ENCODE assay signal across 18 cellular contexts in genomic region chr3:125214738-125215137, GRCh38. TPM values are rescaled to one million over a fixed set of nuclear protein-coding genes. Genes with fewer than 3 reads are reported as not detected.
DNase-seq lines count a peak whose midpoint lies in the region; ATAC-seq lines count a peak whose summit lies in the region.
"Had no signal": no experiment of that assay in that cellular context is flagged by ENCODE, and none has a peak within 500 bp of the region (broad histone marks: within the 10 kb centered on the region; RNA-seq: fewer than 3 reads in every experiment).

No MANE protein-coding gene starts in this region.

- DNase-seq in activated naive CD4-positive, alpha-beta T cell treated with anti-CD3 and anti-CD28 coated beads, Interleukin-2, amount 50 U/mL, for 72 hours (ENCODE audit: low spot score in 2 of 2): no peak
- no peak for DNase-seq in activated naive CD4-positive, alpha-beta T cell treated with anti-CD3 and anti-CD28 coated beads for 36 hours
- DNase-seq in HT1080 (ENCODE audit: low read depth) (peak; percentile 76), NCI-H2227 treated with DMSO at 0.1 percent for 48 hours (lab: John Stamatoyannopoulos, UW) (no peak), H4 (ENCODE audit: low spot score) (no peak), foreskin melanocyte (no peak)
- DNase-seq in natural killer cell treated with Interleukin-12 subunit alpha and Interleukin-12 subunit beta and Interleukin-15 and Interleukin-18, amount 100 ng/mL, for 72 hours (ENCODE audit: low spot score): no peak
- DNase-seq: activated T-cell treated with anti-CD3 and anti-CD28 coated beads, Interleukin-2, amount 50 U/mL, for 1 hour; amygdala; COR-L47; lower lobe of right lung; MV-4-11; NCI-H2081; NCI-H526 treated with DMSO at 0.1 percent for 48 hours; stimulated activated CD4-positive, alpha-beta T cell treated with anti-CD3 and anti-CD28 coated beads, Interleukin-4, amount 100 ng/mL, for 4 hours had no signal

- no peak overlapping the region for H3K4me3 Mint-ChIP-seq in activated naive CD4-positive, alpha-beta T cell treated with anti-CD3 and anti-CD28 coated beads for 36 hours
- no peak overlapping the region for H3K4me3 Mint-ChIP-seq in activated T-helper 17 cell treated with anti-CD3 and anti-CD28 coated beads, Interleukin-2, amount 50 U/mL, for 72 hours
- peak overlapping the region; percentile 51 for H3K4me3 Mint-ChIP-seq in natural killer cell treated with Interleukin-12 subunit alpha and Interleukin-12 subunit beta and Interleukin-15 and Interleukin-18, amount 100 ng/mL, for 72 hours

- H3K36me3 Mint-ChIP-seq in activated naive CD4-positive, alpha-beta T cell treated with anti-CD3 and anti-CD28 coated beads, Interleukin-2, amount 50 U/mL, for 72 hours: peaks cover 0 to 7% of the 10 kb centered on the region in 2 donors
- H3K36me3 Mint-ChIP-seq in activated naive CD4-positive, alpha-beta T cell treated with anti-CD3 and anti-CD28 coated beads for 36 hours (ENCODE audit: low read depth): no peaks in the 10 kb centered on the region
- no peaks in the 10 kb centered on the region for H3K36me3 Mint-ChIP-seq in activated T-helper 17 cell treated with anti-CD3 and anti-CD28 coated beads, Interleukin-2, amount 50 U/mL, for 72 hours (ENCODE audit: low read depth)
- H3K36me3 Mint-ChIP-seq in natural killer cell treated with Interleukin-12 subunit alpha and Interleukin-12 subunit beta and Interleukin-15 and Interleukin-18, amount 100 ng/mL, for 72 hours: no peaks in the 10 kb centered on the region

- no peaks in the 10 kb centered on the region for H3K9me3 Mint-ChIP-seq in activated naive CD4-positive, alpha-beta T cell treated with anti-CD3 and anti-CD28 coated beads, Interleukin-2, amount 50 U/mL, for 72 hours
- no peaks in the 10 kb centered on the region for H3K9me3 Mint-ChIP-seq in activated naive CD4-positive, alpha-beta T cell treated with anti-CD3 and anti-CD28 coated beads for 36 hours
- no peaks in the 10 kb centered on the region for H3K9me3 Mint-ChIP-seq in activated T-helper 17 cell treated with anti-CD3 and anti-CD28 coated beads, Interleukin-2, amount 50 U/mL, for 72 hours
- H3K9me3 Mint-ChIP-seq in natural killer cell treated with Interleukin-12 subunit alpha and Interleukin-12 subunit beta and Interleukin-15 and Interleukin-18, amount 100 ng/mL, for 72 hours: no peaks in the 10 kb centered on the region

- H3K27ac Mint-ChIP-seq in activated naive CD4-positive, alpha-beta T cell treated with anti-CD3 and anti-CD28 coated beads, Interleukin-2, amount 50 U/mL, for 72 hours: peak overlapping the region in 1 of 2 donors; percentile 57
- H3K27ac Mint-ChIP-seq in activated naive CD4-positive, alpha-beta T cell treated with anti-CD3 and anti-CD28 coated beads for 36 hours: no peak overlapping the region
- no peak overlapping the region for H3K27ac Mint-ChIP-seq in activated T-helper 17 cell treated with anti-CD3 and anti-CD28 coated beads, Interleukin-2, amount 50 U/mL, for 72 hours
- peak overlapping the region; percentile 13 to 50 for H3K27ac Mint-ChIP-seq in natural killer cell treated with Interleukin-12 subunit alpha and Interleukin-12 subunit beta and Interleukin-15 and Interleukin-18, amount 100 ng/mL, for 72 hours

- intact Hi-C loops in activated naive CD4-positive, alpha-beta T cell treated with anti-CD3 and anti-CD28 coated beads for 36 hours (cut with micrococcal nuclease): loop anchor here (5.0 kb wide), 1 partner anchor 223 kb away; no protein-coding TSS in a partner anchor

- H3K27me3 Mint-ChIP-seq in activated naive CD4-positive, alpha-beta T cell treated with anti-CD3 and anti-CD28 coated beads for 36 hours (ENCODE audit: low read depth): peaks cover 39% of the 10 kb centered on the region
- H3K27me3 Mint-ChIP-seq in activated T-helper 17 cell treated with anti-CD3 and anti-CD28 coated beads, Interleukin-2, amount 50 U/mL, for 72 hours: peaks cover 29% of the 10 kb centered on the region
- peaks cover 15 to 25% of the 10 kb centered on the region in 2 donors for H3K27me3 Mint-ChIP-seq in natural killer cell treated with Interleukin-12 subunit alpha and Interleukin-12 subunit beta and Interleukin-15 and Interleukin-18, amount 100 ng/mL, for 72 hours

- peaks cover 14% of the 10 kb centered on the region for H3K4me1 Mint-ChIP-seq in activated naive CD4-positive, alpha-beta T cell treated with anti-CD3 and anti-CD28 coated beads for 36 hours (ENCODE audit: low read depth)
- H3K4me1 Mint-ChIP-seq in activated T-helper 17 cell treated with anti-CD3 and anti-CD28 coated beads, Interleukin-2, amount 50 U/mL, for 72 hours: peaks cover 10% of the 10 kb centered on the region
- peaks cover 24 to 29% of the 10 kb centered on the region in 2 donors for H3K4me1 Mint-ChIP-seq in natural killer cell treated with Interleukin-12 subunit alpha and Interleukin-12 subunit beta and Interleukin-15 and Interleukin-18, amount 100 ng/mL, for 72 hours (ENCODE audit: low read depth in 2 of 2)

- peak; percentile 29 to 49 for ATAC-seq in activated naive CD4-positive, alpha-beta T cell treated with anti-CD3 and anti-CD28 coated beads, Interleukin-2, amount 50 U/mL, for 72 hours
- ATAC-seq in activated T-helper 17 cell treated with anti-CD3 and anti-CD28 coated beads, Interleukin-2, amount 50 U/mL, for 72 hours (replicated peaks): peak; percentile 92
- peak; percentile 78 to 91 for ATAC-seq in natural killer cell treated with Interleukin-12 subunit alpha and Interleukin-12 subunit beta and Interleukin-15 and Interleukin-18, amount 100 ng/mL, for 72 hours
- ATAC-seq: HepG2, lower lobe of right lung, Panc1 had no signal

- CTCF ChIA-PET in activated naive CD4-positive, alpha-beta T cell treated with anti-CD3 and anti-CD28 coated beads for 36 hours (lab: Charles Lee): interaction anchor here (0.7 kb wide), 1 partner anchor 306 kb away, joined by 4 read pairs; no protein-coding TSS in a partner anchor

RNA-seq across cellular contexts. Expression of gene SLC12A8, which starts 2.2 kb away (rescaled TPM):
- total RNA-seq in activated naive CD4-positive, alpha-beta T cell treated with anti-CD3 and anti-CD28 coated beads, Interleukin-2, amount 50 U/mL, for 72 hours: under 1 TPM; 0.34 to 0.35 TPM
- 1 to 10 TPM; 1.1 TPM for total RNA-seq in activated naive CD4-positive, alpha-beta T cell treated with anti-CD3 and anti-CD28 coated beads for 36 hours
- total RNA-seq in HT1080 (2014; rRNA removed; shearing (Covaris generic)): 4.8 and 7.8 TPM in 2 replicates
- polyA plus RNA-seq in HT1080 (2015; cell fraction: cytosol; rRNA removed): 4.5 and 4.8 TPM in 2 replicates
- 6.1 and 9.9 TPM in 2 replicates for polyA plus RNA-seq in HT1080 (2015; cell fraction: nucleus; rRNA removed)
- total RNA-seq in activated T-helper 17 cell treated with anti-CD3 and anti-CD28 coated beads, Interleukin-2, amount 50 U/mL, for 72 hours: 1 to 10 TPM in 1 of 2 donors, under 1 TPM in 1; 0.53 to 1.5 TPM
- total RNA-seq in natural killer cell treated with Interleukin-12 subunit alpha and Interleukin-12 subunit beta and Interleukin-15 and Interleukin-18, amount 100 ng/mL, for 72 hours: 1 to 10 TPM; 2.7 to 4.7 TPM
- 122 and 126 TPM in 2 replicates for total RNA-seq in H4 (2014; rRNA removed; shearing (Covaris generic))

Comparison
In these comparisons a context has a peak if more than half of its experiments do, and no peak if none do; other contexts are left out.
1. ATAC-seq: peak in every context shown above with its lines; median percentile 92 in activated T-helper 17 cell treated with anti-CD3 and anti-CD28 coated beads, Interleukin-2, amount 50 U/mL, for 72 hours; 84 in natural killer cell treated with Interleukin-12 subunit alpha and Interleukin-12 subunit beta and Interleukin-15 and Interleukin-18, amount 100 ng/mL, for 72 hours; 39 in activated naive CD4-positive, alpha-beta T cell treated with anti-CD3 and anti-CD28 coated beads, Interleukin-2, amount 50 U/mL, for 72 hours.
2. H3K27ac Mint-ChIP-seq: peak in natural killer cell treated with Interleukin-12 subunit alpha and Interleukin-12 subunit beta and Interleukin-15 and Interleukin-18, amount 100 ng/mL, for 72 hours (2 of 2); none in activated naive CD4-positive, alpha-beta T cell treated with anti-CD3 and anti-CD28 coated beads for 36 hours (single experiment) and activated T-helper 17 cell treated with anti-CD3 and anti-CD28 coated beads, Interleukin-2, amount 50 U/mL, for 72 hours (single experiment).
3. RNA of gene SLC12A8, which starts 2.2 kb away (total RNA-seq): 122 to 126 TPM in H4; 4.8 to 7.8 TPM in HT1080, 2.7 to 4.7 TPM in natural killer cell treated with Interleukin-12 subunit alpha and Interleukin-12 subunit beta and Interleukin-15 and Interleukin-18, amount 100 ng/mL, for 72 hours, 0.53 to 1.5 TPM in activated T-helper 17 cell treated with anti-CD3 and anti-CD28 coated beads, Interleukin-2, amount 50 U/mL, for 72 hours, 1.1 TPM in activated naive CD4-positive, alpha-beta T cell treated with anti-CD3 and anti-CD28 coated beads for 36 hours and 0.34 to 0.35 TPM in activated naive CD4-positive, alpha-beta T cell treated with anti-CD3 and anti-CD28 coated beads, Interleukin-2, amount 50 U/mL, for 72 hours; every median in the first group is over 10 times any median in the second.